ENCODE assay signal across 8 cellular contexts in genomic region chr19:49590971-49591730, GRCh38. TPM values are rescaled to one million over a fixed set of nuclear protein-coding genes. Genes with fewer than 3 reads are reported as not detected.
DNase-seq lines count a peak whose midpoint lies in the region; ATAC-seq, FAIRE-seq and TF ChIP-seq lines count a peak whose summit lies in the region.

Gene PRR12, plus strand, starts transcription at chr19:49591182. Its CDS starts 473 bp downstream, at chr19:49591655.

- DNase-seq in HFF-Myc (ENCODE audit: extremely low read depth, low read depth) (no peak), NCI-H69 (lab: John Stamatoyannopoulos, UW) (peak; percentile 88), dermis blood vessel endothelial cell (peak; percentile 73), left lobe of liver (ENCODE audit: low spot score) (peak; percentile 68), GM19239 (ENCODE audit: insufficient read length, low spot score) (no peak)
- DNase-seq in activated CD4-positive, alpha-beta T cell treated with anti-CD3 and anti-CD28 coated beads, Interleukin-2, amount 50 U/mL, for 24 hours (ENCODE audit: low read depth in 1 of 2, low spot score in 1 of 2) = peak; percentile 54 to 55
- peak; percentile 73 for DNase-seq in stimulated activated CD4-positive, alpha-beta T cell treated with anti-CD3 and anti-CD28 coated beads, Interleukin-4, amount 100 ng/mL, for 1 hour

- H3K27me3 ChIP-seq in BLaER1 = no peaks in the 10 kb centered on the region

- peak within 1 kb of the TSS; percentile 98 for H3K27ac ChIP-seq in BLaER1

- H4K20me1 ChIP-seq in BLaER1 = peaks cover 40% of the 10 kb centered on the region

- TF ChIP-seq CTCF in HFF-Myc (IDR thresholded peaks at IDR 0.05; ENCODE audit: low read depth, low read length, missing control alignments) = no peak

- peak; percentile 61 for ATAC-seq in left lobe of liver

- FAIRE-seq in GM19239 (lab: Jason Lieb, UNC) = no peak

- H3K9ac ChIP-seq in BLaER1 = peak within 1 kb of the TSS; percentile 98

- H3K4me2 ChIP-seq in BLaER1 = peak within 1 kb of the TSS; percentile 99

- H3K9me3 ChIP-seq in BLaER1 = no peaks in the 10 kb centered on the region

- peaks cover 19% of the 10 kb centered on the region for H3K4me1 ChIP-seq in BLaER1

- H3K4me3 ChIP-seq in BLaER1 (peak within 1 kb of the TSS; percentile 90), HFF-Myc (replicated peaks; ENCODE audit: low read depth, low read length) (peak within 1 kb of the TSS; percentile 54)

- peaks cover 20% of the 10 kb centered on the region for H3K36me3 ChIP-seq in BLaER1

RNA-seq across cellular contexts. Expression of gene PRR12, which starts in this region (rescaled TPM):
- total RNA-seq in dermis blood vessel endothelial cell (2.4 and 4.8 TPM in 2 replicates), left lobe of liver (10.5 TPM)

Comparison
In these comparisons a context has a peak if more than half of its experiments do, and no peak if none do; other contexts are left out.
1. DNase-seq: peak in NCI-H69 (single experiment), activated CD4-positive, alpha-beta T cell treated with anti-CD3 and anti-CD28 coated beads, Interleukin-2, amount 50 U/mL, for 24 hours (2 of 2), dermis blood vessel endothelial cell (single experiment), left lobe of liver (single experiment) and stimulated activated CD4-positive, alpha-beta T cell treated with anti-CD3 and anti-CD28 coated beads, Interleukin-4, amount 100 ng/mL, for 1 hour (single experiment); none in HFF-Myc (single experiment) and GM19239 (single experiment).